ENCODE assay signal across 1 cellular context in the genomic region with DNA sequence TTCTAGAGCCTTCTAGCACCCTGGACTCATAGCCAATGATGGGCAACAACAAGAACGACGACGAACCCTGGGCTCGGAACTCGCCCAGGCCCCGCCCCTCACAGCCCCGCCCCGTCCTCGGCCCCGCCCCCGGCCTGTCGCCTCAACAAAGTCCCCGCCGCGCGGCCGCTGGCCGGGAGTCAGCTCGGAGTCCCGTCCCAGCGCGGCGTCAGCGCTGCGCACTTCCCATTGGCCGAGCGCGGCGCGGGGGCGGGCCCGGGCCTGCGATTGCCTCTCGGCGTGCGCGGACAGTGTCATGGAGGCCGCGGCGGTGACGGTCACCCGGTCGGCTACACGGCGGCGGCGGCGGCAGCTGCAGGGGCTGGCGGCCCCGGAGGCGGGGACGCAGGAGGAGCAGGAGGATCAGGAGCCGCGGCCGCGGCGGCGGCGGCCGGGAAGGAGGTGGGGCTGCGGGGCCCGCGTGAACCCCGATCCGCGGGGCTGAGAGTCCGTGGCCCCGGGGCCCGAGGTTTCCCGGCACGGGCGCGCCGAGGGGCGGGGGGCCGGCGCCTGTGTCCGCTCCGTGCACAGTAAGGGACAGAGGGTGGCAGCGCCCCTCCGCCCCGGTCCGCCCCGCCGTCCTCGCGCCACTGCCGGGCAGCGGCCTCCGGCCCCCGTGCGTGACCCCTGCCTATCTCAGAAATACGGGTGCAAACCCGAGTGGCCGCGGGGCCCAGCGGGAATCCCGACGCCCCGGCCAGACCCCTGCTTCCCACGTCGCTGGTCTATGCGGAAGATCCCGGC.
A peak's percentile ranks its signal among the peaks of the same experiment; 100 is the strongest.
TF ChIP-seq lines count a peak whose summit lies in the region.

A gene with protein sequence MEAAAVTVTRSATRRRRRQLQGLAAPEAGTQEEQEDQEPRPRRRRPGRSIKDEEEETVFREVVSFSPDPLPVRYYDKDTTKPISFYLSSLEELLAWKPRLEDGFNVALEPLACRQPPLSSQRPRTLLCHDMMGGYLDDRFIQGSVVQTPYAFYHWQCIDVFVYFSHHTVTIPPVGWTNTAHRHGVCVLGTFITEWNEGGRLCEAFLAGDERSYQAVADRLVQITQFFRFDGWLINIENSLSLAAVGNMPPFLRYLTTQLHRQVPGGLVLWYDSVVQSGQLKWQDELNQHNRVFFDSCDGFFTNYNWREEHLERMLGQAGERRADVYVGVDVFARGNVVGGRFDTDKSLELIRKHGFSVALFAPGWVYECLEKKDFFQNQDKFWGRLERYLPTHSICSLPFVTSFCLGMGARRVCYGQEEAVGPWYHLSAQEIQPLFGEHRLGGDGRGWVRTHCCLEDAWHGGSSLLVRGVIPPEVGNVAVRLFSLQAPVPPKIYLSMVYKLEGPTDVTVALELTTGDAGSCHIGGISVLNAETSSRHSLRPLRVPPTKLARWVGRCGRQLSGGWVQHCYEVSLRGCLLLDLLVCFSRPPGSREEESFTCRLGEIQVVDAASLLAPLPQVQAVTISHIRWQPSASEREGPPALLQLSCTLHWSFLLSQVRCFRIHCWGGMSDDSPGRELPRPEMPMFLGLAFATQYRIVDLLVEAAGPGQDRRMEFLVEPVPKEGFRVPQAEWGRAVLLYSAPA (plus strand): TSS at position 175 of the 783 bp plus-strand sequence. CDS start 121 bp downstream, at position 296.

TF ChIP-seq in HepG2, 621 proteins besides CTCF, POLR2A, EP300 and RAD21 (continued from another document and continues in another):
- TF ChIP-seq, protein P1, sequence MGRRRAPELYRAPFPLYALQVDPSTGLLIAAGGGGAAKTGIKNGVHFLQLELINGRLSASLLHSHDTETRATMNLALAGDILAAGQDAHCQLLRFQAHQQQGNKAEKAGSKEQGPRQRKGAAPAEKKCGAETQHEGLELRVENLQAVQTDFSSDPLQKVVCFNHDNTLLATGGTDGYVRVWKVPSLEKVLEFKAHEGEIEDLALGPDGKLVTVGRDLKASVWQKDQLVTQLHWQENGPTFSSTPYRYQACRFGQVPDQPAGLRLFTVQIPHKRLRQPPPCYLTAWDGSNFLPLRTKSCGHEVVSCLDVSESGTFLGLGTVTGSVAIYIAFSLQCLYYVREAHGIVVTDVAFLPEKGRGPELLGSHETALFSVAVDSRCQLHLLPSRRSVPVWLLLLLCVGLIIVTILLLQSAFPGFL (CRISPR knock-in tag; IDR thresholded peaks at IDR 0.05), result no peak
- TF ChIP-seq ZNF33A (CRISPR knock-in tag; IDR thresholded peaks at IDR 0.05; ENCODE audit: borderline replicate concordance) (no peak), TCF7 (IDR thresholded peaks at IDR 0.05; ENCODE audit: low read depth) (no peak), GABPB1 (CRISPR knock-in tag; IDR thresholded peaks at IDR 0.05) (peak; percentile 58; the same call in 1 of the 2 replicates), EED (CRISPR knock-in tag; IDR thresholded peaks at IDR 0.05) (peak; percentile 75; the same call in 1 of the 2 replicates), ZNF367 (CRISPR knock-in tag; IDR thresholded peaks at IDR 0.05; ENCODE audit: borderline replicate concordance) (0 out of 2 replicates have a peak, but pooled peaks have one; percentile 7), ZSCAN22 (CRISPR knock-in tag; IDR thresholded peaks at IDR 0.05) (no peak), ZNF333 (CRISPR knock-in tag; IDR thresholded peaks at IDR 0.05; ENCODE audit: borderline replicate concordance) (no peak), NFKBIZ (CRISPR knock-in tag; IDR thresholded peaks at IDR 0.05) (0 out of 2 replicates have a peak, but pooled peaks have one; percentile 4), ZNF777 (CRISPR knock-in tag; IDR thresholded peaks at IDR 0.05) (peak; percentile 62; the same call in 1 of the 2 replicates), CREB1 (IDR thresholded peaks at IDR 0.05) (peak; percentile 62; the same call in 1 of the 2 replicates), CREB1 (CRISPR knock-in tag; IDR thresholded peaks at IDR 0.05) (no peak), SAP130 (CRISPR knock-in tag; IDR thresholded peaks at IDR 0.05; ENCODE audit: low read depth) (peak; percentile 68), ZNF883 (CRISPR knock-in tag; IDR thresholded peaks at IDR 0.05; ENCODE audit: not compliant biosample characterization) (peak; percentile 49), ZNF350 (CRISPR knock-in tag; IDR thresholded peaks at IDR 0.05; ENCODE audit: borderline replicate concordance, low read depth) (no peak), SALL2 (CRISPR knock-in tag; IDR thresholded peaks at IDR 0.05) (peak; percentile 74; the same call in 1 of the 2 replicates), MED13 (CRISPR knock-in tag; IDR thresholded peaks at IDR 0.05) (no peak), HOXA3 (CRISPR knock-in tag; IDR thresholded peaks at IDR 0.05) (peak; percentile 96), KLF6 (CRISPR knock-in tag; IDR thresholded peaks at IDR 0.05) (peak; percentile 59; the same call in 1 of the 2 replicates), ZNF510 (CRISPR knock-in tag; IDR thresholded peaks at IDR 0.05; ENCODE audit: low read depth) (no peak), SATB2 (CRISPR knock-in tag; IDR thresholded peaks at IDR 0.05) (0 out of 2 replicates have a peak, but pooled peaks have one; percentile 1), RBFOX2 (IDR thresholded peaks at IDR 0.05; ENCODE audit: low read depth, low read length) (peak; percentile 91)
- TF ChIP-seq, protein P2, sequence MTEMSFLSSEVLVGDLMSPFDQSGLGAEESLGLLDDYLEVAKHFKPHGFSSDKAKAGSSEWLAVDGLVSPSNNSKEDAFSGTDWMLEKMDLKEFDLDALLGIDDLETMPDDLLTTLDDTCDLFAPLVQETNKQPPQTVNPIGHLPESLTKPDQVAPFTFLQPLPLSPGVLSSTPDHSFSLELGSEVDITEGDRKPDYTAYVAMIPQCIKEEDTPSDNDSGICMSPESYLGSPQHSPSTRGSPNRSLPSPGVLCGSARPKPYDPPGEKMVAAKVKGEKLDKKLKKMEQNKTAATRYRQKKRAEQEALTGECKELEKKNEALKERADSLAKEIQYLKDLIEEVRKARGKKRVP (CRISPR knock-in tag; IDR thresholded peaks at IDR 0.05), result no peak
- TF ChIP-seq, protein P3, sequence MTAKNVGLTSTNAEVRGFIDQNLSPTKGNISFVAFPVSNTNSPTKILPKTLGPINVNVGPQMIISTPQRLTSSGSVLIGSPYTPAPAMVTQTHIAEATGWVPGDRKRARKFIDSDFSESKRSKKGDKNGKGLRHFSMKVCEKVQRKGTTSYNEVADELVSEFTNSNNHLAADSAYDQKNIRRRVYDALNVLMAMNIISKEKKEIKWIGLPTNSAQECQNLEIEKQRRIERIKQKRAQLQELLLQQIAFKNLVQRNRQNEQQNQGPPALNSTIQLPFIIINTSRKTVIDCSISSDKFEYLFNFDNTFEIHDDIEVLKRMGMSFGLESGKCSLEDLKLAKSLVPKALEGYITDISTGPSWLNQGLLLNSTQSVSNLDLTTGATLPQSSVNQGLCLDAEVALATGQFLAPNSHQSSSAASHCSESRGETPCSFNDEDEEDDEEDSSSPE (CRISPR knock-in tag; IDR thresholded peaks at IDR 0.05), result peak; percentile 68; the same call in 1 of the 2 replicates
- TF ChIP-seq, protein P4, sequence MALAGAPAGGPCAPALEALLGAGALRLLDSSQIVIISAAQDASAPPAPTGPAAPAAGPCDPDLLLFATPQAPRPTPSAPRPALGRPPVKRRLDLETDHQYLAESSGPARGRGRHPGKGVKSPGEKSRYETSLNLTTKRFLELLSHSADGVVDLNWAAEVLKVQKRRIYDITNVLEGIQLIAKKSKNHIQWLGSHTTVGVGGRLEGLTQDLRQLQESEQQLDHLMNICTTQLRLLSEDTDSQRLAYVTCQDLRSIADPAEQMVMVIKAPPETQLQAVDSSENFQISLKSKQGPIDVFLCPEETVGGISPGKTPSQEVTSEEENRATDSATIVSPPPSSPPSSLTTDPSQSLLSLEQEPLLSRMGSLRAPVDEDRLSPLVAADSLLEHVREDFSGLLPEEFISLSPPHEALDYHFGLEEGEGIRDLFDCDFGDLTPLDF (CRISPR knock-in tag; IDR thresholded peaks at IDR 0.05), result 0 out of 2 replicates have a peak, but pooled peaks have one; percentile 8
- TF ChIP-seq, protein P5, sequence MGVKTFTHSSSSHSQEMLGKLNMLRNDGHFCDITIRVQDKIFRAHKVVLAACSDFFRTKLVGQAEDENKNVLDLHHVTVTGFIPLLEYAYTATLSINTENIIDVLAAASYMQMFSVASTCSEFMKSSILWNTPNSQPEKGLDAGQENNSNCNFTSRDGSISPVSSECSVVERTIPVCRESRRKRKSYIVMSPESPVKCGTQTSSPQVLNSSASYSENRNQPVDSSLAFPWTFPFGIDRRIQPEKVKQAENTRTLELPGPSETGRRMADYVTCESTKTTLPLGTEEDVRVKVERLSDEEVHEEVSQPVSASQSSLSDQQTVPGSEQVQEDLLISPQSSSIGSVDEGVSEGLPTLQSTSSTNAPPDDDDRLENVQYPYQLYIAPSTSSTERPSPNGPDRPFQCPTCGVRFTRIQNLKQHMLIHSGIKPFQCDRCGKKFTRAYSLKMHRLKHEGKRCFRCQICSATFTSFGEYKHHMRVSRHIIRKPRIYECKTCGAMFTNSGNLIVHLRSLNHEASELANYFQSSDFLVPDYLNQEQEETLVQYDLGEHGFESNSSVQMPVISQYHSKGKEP (CRISPR knock-in tag; IDR thresholded peaks at IDR 0.05), result no peak
- TF ChIP-seq, protein P6, sequence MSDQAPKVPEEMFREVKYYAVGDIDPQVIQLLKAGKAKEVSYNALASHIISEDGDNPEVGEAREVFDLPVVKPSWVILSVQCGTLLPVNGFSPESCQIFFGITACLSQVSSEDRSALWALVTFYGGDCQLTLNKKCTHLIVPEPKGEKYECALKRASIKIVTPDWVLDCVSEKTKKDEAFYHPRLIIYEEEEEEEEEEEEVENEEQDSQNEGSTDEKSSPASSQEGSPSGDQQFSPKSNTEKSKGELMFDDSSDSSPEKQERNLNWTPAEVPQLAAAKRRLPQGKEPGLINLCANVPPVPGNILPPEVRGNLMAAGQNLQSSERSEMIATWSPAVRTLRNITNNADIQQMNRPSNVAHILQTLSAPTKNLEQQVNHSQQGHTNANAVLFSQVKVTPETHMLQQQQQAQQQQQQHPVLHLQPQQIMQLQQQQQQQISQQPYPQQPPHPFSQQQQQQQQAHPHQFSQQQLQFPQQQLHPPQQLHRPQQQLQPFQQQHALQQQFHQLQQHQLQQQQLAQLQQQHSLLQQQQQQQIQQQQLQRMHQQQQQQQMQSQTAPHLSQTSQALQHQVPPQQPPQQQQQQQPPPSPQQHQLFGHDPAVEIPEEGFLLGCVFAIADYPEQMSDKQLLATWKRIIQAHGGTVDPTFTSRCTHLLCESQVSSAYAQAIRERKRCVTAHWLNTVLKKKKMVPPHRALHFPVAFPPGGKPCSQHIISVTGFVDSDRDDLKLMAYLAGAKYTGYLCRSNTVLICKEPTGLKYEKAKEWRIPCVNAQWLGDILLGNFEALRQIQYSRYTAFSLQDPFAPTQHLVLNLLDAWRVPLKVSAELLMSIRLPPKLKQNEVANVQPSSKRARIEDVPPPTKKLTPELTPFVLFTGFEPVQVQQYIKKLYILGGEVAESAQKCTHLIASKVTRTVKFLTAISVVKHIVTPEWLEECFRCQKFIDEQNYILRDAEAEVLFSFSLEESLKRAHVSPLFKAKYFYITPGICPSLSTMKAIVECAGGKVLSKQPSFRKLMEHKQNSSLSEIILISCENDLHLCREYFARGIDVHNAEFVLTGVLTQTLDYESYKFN (CRISPR knock-in tag; conservative IDR thresholded peaks at IDR 0.05), result 0 out of 2 replicates have a peak, but pooled peaks have one; percentile 9
- TF ChIP-seq, protein P7, sequence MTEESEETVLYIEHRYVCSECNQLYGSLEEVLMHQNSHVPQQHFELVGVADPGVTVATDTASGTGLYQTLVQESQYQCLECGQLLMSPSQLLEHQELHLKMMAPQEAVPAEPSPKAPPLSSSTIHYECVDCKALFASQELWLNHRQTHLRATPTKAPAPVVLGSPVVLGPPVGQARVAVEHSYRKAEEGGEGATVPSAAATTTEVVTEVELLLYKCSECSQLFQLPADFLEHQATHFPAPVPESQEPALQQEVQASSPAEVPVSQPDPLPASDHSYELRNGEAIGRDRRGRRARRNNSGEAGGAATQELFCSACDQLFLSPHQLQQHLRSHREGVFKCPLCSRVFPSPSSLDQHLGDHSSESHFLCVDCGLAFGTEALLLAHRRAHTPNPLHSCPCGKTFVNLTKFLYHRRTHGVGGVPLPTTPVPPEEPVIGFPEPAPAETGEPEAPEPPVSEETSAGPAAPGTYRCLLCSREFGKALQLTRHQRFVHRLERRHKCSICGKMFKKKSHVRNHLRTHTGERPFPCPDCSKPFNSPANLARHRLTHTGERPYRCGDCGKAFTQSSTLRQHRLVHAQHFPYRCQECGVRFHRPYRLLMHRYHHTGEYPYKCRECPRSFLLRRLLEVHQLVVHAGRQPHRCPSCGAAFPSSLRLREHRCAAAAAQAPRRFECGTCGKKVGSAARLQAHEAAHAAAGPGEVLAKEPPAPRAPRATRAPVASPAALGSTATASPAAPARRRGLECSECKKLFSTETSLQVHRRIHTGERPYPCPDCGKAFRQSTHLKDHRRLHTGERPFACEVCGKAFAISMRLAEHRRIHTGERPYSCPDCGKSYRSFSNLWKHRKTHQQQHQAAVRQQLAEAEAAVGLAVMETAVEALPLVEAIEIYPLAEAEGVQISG (CRISPR knock-in tag; IDR thresholded peaks at IDR 0.05), result peak; percentile 79
- TF ChIP-seq, protein P8, sequence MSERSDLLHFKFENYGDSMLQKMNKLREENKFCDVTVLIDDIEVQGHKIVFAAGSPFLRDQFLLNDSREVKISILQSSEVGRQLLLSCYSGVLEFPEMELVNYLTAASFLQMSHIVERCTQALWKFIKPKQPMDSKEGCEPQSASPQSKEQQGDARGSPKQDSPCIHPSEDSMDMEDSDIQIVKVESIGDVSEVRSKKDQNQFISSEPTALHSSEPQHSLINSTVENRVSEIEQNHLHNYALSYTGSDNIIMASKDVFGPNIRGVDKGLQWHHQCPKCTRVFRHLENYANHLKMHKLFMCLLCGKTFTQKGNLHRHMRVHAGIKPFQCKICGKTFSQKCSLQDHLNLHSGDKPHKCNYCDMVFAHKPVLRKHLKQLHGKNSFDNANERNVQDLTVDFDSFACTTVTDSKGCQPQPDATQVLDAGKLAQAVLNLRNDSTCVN (CRISPR knock-in tag; IDR thresholded peaks at IDR 0.05; ENCODE audit: borderline replicate concordance), result peak; percentile 97
- TF ChIP-seq, protein P9, sequence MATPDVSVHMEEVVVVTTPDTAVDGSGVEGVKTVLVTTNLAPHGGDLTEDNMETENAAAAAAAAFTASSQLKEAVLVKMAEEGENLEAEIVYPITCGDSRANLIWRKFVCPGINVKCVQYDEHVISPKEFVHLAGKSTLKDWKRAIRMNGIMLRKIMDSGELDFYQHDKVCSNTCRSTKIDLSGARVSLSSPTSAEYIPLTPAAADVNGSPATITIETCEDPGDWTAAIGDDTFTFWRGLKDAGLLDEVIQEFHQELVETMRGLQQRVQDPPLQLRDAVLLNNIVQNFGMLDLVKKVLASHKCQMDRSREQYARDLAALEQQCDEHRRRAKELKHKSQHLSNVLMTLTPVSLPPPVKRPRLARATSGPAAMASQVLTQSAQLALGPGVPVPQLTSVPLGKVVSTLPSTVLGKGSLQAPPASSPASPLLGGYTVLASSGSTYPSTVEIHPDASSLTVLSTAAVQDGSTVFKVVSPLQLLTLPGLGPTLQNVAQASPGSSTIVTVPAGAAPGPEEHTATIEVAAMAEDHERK (CRISPR knock-in tag; IDR thresholded peaks at IDR 0.05; ENCODE audit: low read depth), result peak; percentile 48; the same call in 1 of the 2 replicates
- TF ChIP-seq, protein P10, sequence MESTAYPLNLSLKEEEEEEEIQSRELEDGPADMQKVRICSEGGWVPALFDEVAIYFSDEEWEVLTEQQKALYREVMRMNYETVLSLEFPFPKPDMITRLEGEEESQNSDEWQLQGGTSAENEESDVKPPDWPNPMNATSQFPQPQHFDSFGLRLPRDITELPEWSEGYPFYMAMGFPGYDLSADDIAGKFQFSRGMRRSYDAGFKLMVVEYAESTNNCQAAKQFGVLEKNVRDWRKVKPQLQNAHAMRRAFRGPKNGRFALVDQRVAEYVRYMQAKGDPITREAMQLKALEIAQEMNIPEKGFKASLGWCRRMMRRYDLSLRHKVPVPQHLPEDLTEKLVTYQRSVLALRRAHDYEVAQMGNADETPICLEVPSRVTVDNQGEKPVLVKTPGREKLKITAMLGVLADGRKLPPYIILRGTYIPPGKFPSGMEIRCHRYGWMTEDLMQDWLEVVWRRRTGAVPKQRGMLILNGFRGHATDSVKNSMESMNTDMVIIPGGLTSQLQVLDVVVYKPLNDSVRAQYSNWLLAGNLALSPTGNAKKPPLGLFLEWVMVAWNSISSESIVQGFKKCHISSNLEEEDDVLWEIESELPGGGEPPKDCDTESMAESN (CRISPR knock-in tag; conservative IDR thresholded peaks at IDR 0.05), result peak; percentile 59; the same call in 1 of the 2 replicates
